ENCODE assay signal across 2 cellular contexts in the genomic region with DNA sequence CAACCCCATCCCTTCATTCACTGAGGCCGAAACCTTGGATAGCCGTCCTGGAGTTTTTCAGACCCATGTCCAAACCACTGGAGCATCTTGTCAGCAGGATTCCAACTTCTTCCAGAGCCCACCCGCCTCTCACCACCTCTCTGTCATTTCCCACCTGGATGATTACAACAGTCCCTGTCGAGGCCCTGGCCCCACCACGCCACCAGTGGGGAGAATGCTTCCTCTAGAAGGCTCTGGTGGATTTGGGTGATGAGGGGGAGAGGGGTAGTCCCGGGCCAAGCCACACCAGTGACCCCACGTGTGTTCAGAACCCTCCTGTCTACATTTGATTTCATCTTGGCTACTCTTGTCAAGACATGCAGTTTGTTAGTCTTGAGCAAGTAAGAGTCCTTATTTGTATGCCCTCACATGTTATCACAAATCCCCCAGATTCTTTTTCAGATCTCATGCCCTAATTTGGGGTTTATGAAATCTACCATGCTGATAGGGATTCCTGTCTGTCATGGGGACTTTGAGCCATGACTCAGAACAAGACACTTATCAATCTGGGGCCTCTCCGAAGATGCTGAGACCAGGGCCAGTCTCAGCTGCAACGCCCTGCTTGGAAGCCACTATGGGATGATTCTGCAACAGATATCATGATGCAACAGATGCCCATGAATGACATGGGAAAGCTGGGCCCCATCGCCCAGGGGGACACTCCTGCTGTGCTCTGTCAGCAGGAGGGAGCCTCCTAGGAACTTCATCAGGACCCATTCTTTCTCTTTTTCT.
TF ChIP-seq lines count a peak whose summit lies in the region.

No MANE protein-coding gene starts in this region.

TF ChIP-seq in GM23338, 12 proteins besides CTCF, POLR2A, EP300 and RAD21 (continued from another document):
- TF ChIP-seq CREB1 (CRISPR knock-in tag; IDR thresholded peaks at IDR 0.05; ENCODE audit: low read depth) (no peak), EZH2phosphoT487 (IDR thresholded peaks at IDR 0.05; ENCODE audit: unreplicated experiment) (no peak), ZNF331 (CRISPR knock-in tag; IDR thresholded peaks at IDR 0.05; ENCODE audit: low read depth) (no peak), POLR2AphosphoS5 (IDR thresholded peaks at IDR 0.05; ENCODE audit: low read depth) (no peak)

TF ChIP-seq in GM12878, 131 proteins besides CTCF, POLR2A, EP300 and RAD21 (continued from another document):
- TF ChIP-seq BCLAF1 (IDR thresholded peaks at IDR 0.05): no peak
- 0 out of 2 replicates have a peak, but pooled peaks have one; percentile 20 for TF ChIP-seq ZNF687 (IDR thresholded peaks at IDR 0.05)
- TF ChIP-seq, protein P1, sequence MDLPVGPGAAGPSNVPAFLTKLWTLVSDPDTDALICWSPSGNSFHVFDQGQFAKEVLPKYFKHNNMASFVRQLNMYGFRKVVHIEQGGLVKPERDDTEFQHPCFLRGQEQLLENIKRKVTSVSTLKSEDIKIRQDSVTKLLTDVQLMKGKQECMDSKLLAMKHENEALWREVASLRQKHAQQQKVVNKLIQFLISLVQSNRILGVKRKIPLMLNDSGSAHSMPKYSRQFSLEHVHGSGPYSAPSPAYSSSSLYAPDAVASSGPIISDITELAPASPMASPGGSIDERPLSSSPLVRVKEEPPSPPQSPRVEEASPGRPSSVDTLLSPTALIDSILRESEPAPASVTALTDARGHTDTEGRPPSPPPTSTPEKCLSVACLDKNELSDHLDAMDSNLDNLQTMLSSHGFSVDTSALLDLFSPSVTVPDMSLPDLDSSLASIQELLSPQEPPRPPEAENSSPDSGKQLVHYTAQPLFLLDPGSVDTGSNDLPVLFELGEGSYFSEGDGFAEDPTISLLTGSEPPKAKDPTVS (IDR thresholded peaks at IDR 0.05; ENCODE audit: low read depth, low read length): no peak
- TF ChIP-seq RUNX3 (IDR thresholded peaks at IDR 0.05; ENCODE audit: low read length): peak; percentile 28
- TF ChIP-seq RELA (IDR thresholded peaks at IDR 0.05; ENCODE audit: borderline replicate concordance, partially characterized antibody): no peak
- TF ChIP-seq RCOR1 (conservative IDR thresholded peaks at IDR 0.05; ENCODE audit: low read depth, low read length): no peak
- TF ChIP-seq MEF2A (IDR thresholded peaks at IDR 0.05; ENCODE audit: insufficient read depth, low read depth, low read length): no peak
- TF ChIP-seq, protein P2, sequence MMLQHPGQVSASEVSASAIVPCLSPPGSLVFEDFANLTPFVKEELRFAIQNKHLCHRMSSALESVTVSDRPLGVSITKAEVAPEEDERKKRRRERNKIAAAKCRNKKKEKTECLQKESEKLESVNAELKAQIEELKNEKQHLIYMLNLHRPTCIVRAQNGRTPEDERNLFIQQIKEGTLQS (IDR thresholded peaks at IDR 0.05; ENCODE audit: borderline replicate concordance, extremely low read depth, low read depth, low read length): no peak
